In the genomic region with DNA sequence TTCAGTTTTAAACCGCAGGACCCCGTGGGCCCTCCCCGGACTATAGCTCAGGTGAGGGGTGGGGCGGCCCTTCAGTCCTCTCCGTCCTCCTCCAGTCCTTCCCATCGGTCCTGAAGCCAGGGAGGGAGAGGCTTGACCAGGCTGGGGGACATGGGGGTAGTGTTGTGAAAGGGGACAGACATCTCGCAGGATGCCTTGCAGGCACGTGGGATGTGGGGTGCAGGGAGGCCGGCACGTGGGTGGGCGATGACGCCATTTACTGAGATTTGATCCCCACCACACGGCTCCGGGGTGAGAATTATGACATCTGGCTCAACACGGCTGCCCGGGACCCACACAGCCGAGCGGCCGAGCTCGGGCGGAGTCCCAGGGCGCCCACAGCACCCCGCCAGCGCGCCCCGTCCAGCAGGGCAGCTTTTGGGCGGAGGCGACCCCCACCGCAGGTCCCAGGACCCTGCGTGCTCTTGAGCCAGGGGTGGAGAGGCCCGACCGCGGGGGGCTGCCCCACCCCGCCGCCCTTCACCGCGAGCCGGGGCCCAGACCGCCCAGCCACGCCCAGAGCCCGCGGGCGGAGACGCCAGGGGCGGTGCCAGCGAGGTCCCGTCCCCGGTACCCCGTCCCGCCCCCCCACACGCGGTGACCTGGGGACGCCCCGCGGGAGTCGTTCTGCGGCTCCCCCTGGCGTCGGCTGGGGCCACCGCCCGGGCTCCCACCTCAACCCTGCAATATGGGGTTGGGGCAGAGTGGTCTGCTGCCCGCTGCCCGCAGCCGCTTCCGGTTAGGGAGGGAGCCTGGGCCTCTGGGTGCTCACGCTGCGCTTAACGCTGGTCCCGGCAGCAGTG, we compare ENCODE assay signal across 8 cellular contexts. TPM values are rescaled to one million over a fixed set of nuclear protein-coding genes. Genes with fewer than 3 reads are reported as not detected.
DNase-seq lines count a peak whose midpoint lies in the region; ATAC-seq lines count a peak whose summit lies in the region.

No MANE protein-coding gene starts in this region.

- peaks cover 3% of the 10 kb centered on the region for H3K27me3 Mint-ChIP-seq in activated CD4-positive, alpha-beta T cell treated with anti-CD3 and anti-CD28 coated beads, Interleukin-2, amount 10 ng/mL, durations not matched to agents 24 days and 14 days
- peaks cover 12% of the 10 kb centered on the region for H3K27me3 Mint-ChIP-seq in stimulated activated memory B cell treated with anti-CD40 and anti-IgM and Interleukin-4, amounts not matched to agents 10 μg/mL and 1 μg/mL and 100 μg/mL, for 72 hours

- H3K27me3 ChIP-seq in ectodermal cell (ENCODE audit: control insufficient read depth, insufficient read depth, low read length, poor library complexity, severe bottlenecking) (peaks cover 18% of the 10 kb centered on the region), mucosa of stomach (ENCODE audit: control insufficient read depth, insufficient read depth, low read length) (peaks cover 14% of the 10 kb centered on the region)

- H3K4me3 ChIP-seq in ectodermal cell (ENCODE audit: insufficient read depth, low read depth, low read length) (peak overlapping the region; percentile 20), mucosa of stomach (ENCODE audit: low read length) (no peak overlapping the region)

- 18 to 20% methylated on average over 69 of the region's 69 CpGs for whole genome bisulfite sequencing in ectodermal cell, 2 experiments

- intact Hi-C loops in Right ventricle myocardium inferior (cut with DNase I), result no loop called here
- intact Hi-C loops in cardiac septum (cut with DNase I), result no loop called here
- intact Hi-C loops in activated CD4-positive, alpha-beta T cell treated with anti-CD3 and anti-CD28 coated beads, Interleukin-2, amount 10 ng/mL, durations not matched to agents 24 days and 14 days (cut with micrococcal nuclease), result loop anchor here (1.0 to 2.0 kb wide), 2 partner anchors 13 to 16 kb away; no protein-coding TSS in a partner anchor

- peaks cover 3% of the 10 kb centered on the region for H3K4me1 Mint-ChIP-seq in activated CD4-positive, alpha-beta T cell treated with anti-CD3 and anti-CD28 coated beads, Interleukin-2, amount 10 ng/mL, durations not matched to agents 24 days and 14 days
- H3K4me1 Mint-ChIP-seq in stimulated activated memory B cell treated with anti-CD40 and anti-IgM and Interleukin-4, amounts not matched to agents 10 μg/mL and 1 μg/mL and 100 μg/mL, for 72 hours, result peaks cover 35% of the 10 kb centered on the region

- peak overlapping the region; percentile 59 for H3K4me3 Mint-ChIP-seq in activated CD4-positive, alpha-beta T cell treated with anti-CD3 and anti-CD28 coated beads, Interleukin-2, amount 10 ng/mL, durations not matched to agents 24 days and 14 days
- H3K4me3 Mint-ChIP-seq in stimulated activated memory B cell treated with anti-CD40 and anti-IgM and Interleukin-4, amounts not matched to agents 10 μg/mL and 1 μg/mL and 100 μg/mL, for 72 hours, result peak overlapping the region; percentile 67

- no peaks in the 10 kb centered on the region for H3K36me3 ChIP-seq in ectodermal cell (ENCODE audit: control insufficient read depth, insufficient read depth, low read length)
- no peaks in the 10 kb centered on the region for H3K36me3 ChIP-seq in mucosa of stomach (ENCODE audit: control insufficient read depth, insufficient read depth, low read length)

- peaks cover 8% of the 10 kb centered on the region for H3K4me1 ChIP-seq in ectodermal cell (ENCODE audit: control insufficient read depth, insufficient read depth, low read length)
- peaks cover 32% of the 10 kb centered on the region for H3K4me1 ChIP-seq in mucosa of stomach (ENCODE audit: control insufficient read depth, insufficient read depth, low read length)

- H3K9me3 ChIP-seq in ectodermal cell (ENCODE audit: control insufficient read depth, low read length) (no peaks in the 10 kb centered on the region), mucosa of stomach (ENCODE audit: control insufficient read depth, low read length) (no peaks in the 10 kb centered on the region)

- H3K27ac Mint-ChIP-seq in activated CD4-positive, alpha-beta T cell treated with anti-CD3 and anti-CD28 coated beads, Interleukin-2, amount 10 ng/mL, durations not matched to agents 24 days and 14 days, result no peak overlapping the region
- H3K27ac Mint-ChIP-seq in stimulated activated memory B cell treated with anti-CD40 and anti-IgM and Interleukin-4, amounts not matched to agents 10 μg/mL and 1 μg/mL and 100 μg/mL, for 72 hours, result no peak overlapping the region

- no peak overlapping the region for H3K27ac ChIP-seq in ectodermal cell (ENCODE audit: insufficient read depth, low read depth, low read length, poor library complexity, severe bottlenecking)

- peak overlapping the region; percentile 52 for H3K9ac ChIP-seq in mucosa of stomach (ENCODE audit: low read length)

- peak; percentile 72 for ATAC-seq in Right ventricle myocardium inferior
- ATAC-seq in stimulated activated memory B cell treated with anti-CD40 and anti-IgM and Interleukin-4, amounts not matched to agents 10 μg/mL and 1 μg/mL and 100 μg/mL, for 72 hours, result peak; percentile 79

- H3K9me3 Mint-ChIP-seq in activated CD4-positive, alpha-beta T cell treated with anti-CD3 and anti-CD28 coated beads, Interleukin-2, amount 10 ng/mL, durations not matched to agents 24 days and 14 days, result no peaks in the 10 kb centered on the region
- no peaks in the 10 kb centered on the region for H3K9me3 Mint-ChIP-seq in stimulated activated memory B cell treated with anti-CD40 and anti-IgM and Interleukin-4, amounts not matched to agents 10 μg/mL and 1 μg/mL and 100 μg/mL, for 72 hours

- DNase-seq in Right ventricle myocardium inferior (ENCODE audit: missing footprints), result peak; percentile 80
- DNase-seq in cardiac septum (ENCODE audit: low spot score), result no peak
- DNase-seq in Kasumi-1 (lab: John Stamatoyannopoulos, UW), result peak; percentile 29 to 37
- peak; percentile 91 for DNase-seq in activated CD4-positive, alpha-beta T cell treated with anti-CD3 and anti-CD28 coated beads, Interleukin-2, amount 10 ng/mL, durations not matched to agents 24 days and 14 days
- no peak for DNase-seq in mesenteric fat pad (ENCODE audit: low spot score)

- no peaks in the 10 kb centered on the region for H3K36me3 Mint-ChIP-seq in activated CD4-positive, alpha-beta T cell treated with anti-CD3 and anti-CD28 coated beads, Interleukin-2, amount 10 ng/mL, durations not matched to agents 24 days and 14 days (ENCODE audit: low read depth)
- H3K36me3 Mint-ChIP-seq in stimulated activated memory B cell treated with anti-CD40 and anti-IgM and Interleukin-4, amounts not matched to agents 10 μg/mL and 1 μg/mL and 100 μg/mL, for 72 hours, result no peaks in the 10 kb centered on the region

RNA-seq across cellular contexts. Expression of a gene that starts 3.3 kb away (rescaled TPM):
- total RNA-seq in Right ventricle myocardium inferior (1.2 TPM), cardiac septum (0.46 TPM), mesenteric fat pad (2.0 TPM)
- not detected in 2 replicates for total RNA-seq in activated CD4-positive, alpha-beta T cell treated with anti-CD3 and anti-CD28 coated beads, Interleukin-2, amount 10 ng/mL, durations not matched to agents 24 days and 14 days
- not detected for polyA plus RNA-seq in ectodermal cell (2013, experiment 1 of 4)
- not detected for polyA plus RNA-seq in ectodermal cell (2013, experiment 2 of 4)
- polyA plus RNA-seq in ectodermal cell (2013, experiment 3 of 4), result not detected
- not detected for polyA plus RNA-seq in ectodermal cell (2013, experiment 4 of 4)

RNA-seq across cellular contexts. Expression of a gene that starts 7.3 kb away (rescaled TPM):
- total RNA-seq in Right ventricle myocardium inferior (not detected), cardiac septum (not detected), mesenteric fat pad (3.1 TPM)
- total RNA-seq in activated CD4-positive, alpha-beta T cell treated with anti-CD3 and anti-CD28 coated beads, Interleukin-2, amount 10 ng/mL, durations not matched to agents 24 days and 14 days, result not detected in 2 replicates
- not detected for polyA plus RNA-seq in ectodermal cell (2013, experiment 1 of 4)
- not detected for polyA plus RNA-seq in ectodermal cell (2013, experiment 2 of 4)
- not detected for polyA plus RNA-seq in ectodermal cell (2013, experiment 3 of 4)
- not detected for polyA plus RNA-seq in ectodermal cell (2013, experiment 4 of 4)

RNA-seq across cellular contexts. Expression of a gene that starts 32.0 kb away (rescaled TPM):
- total RNA-seq in Right ventricle myocardium inferior, result 56.5 TPM
- 31.3 TPM for total RNA-seq in cardiac septum
- 0.37 and 0.50 TPM in 2 replicates for total RNA-seq in activated CD4-positive, alpha-beta T cell treated with anti-CD3 and anti-CD28 coated beads, Interleukin-2, amount 10 ng/mL, durations not matched to agents 24 days and 14 days
- polyA plus RNA-seq in ectodermal cell (2013, experiment 1 of 4), result 22.5 TPM
- polyA plus RNA-seq in ectodermal cell (2013, experiment 2 of 4), result 22.1 TPM
- 21.7 TPM for polyA plus RNA-seq in ectodermal cell (2013, experiment 3 of 4)
- polyA plus RNA-seq in ectodermal cell (2013, experiment 4 of 4), result 20.7 TPM
- total RNA-seq in mesenteric fat pad, result 211 TPM

RNA-seq across cellular contexts. Expression of a gene that starts 33.9 kb away (rescaled TPM):
- 68.9 TPM for total RNA-seq in Right ventricle myocardium inferior
- 81.8 TPM for total RNA-seq in cardiac septum
- total RNA-seq in activated CD4-positive, alpha-beta T cell treated with anti-CD3 and anti-CD28 coated beads, Interleukin-2, amount 10 ng/mL, durations not matched to agents 24 days and 14 days, result 1.5 and 1.7 TPM in 2 replicates
- polyA plus RNA-seq in ectodermal cell (2013, experiment 1 of 4), result 93.2 TPM
- 92.6 TPM for polyA plus RNA-seq in ectodermal cell (2013, experiment 2 of 4)
- 65.3 TPM for polyA plus RNA-seq in ectodermal cell (2013, experiment 3 of 4)
- polyA plus RNA-seq in ectodermal cell (2013, experiment 4 of 4), result 77.2 TPM
- total RNA-seq in mesenteric fat pad, result 99.6 TPM

Comparison
In these comparisons a context has a peak if more than half of its experiments do, and no peak if none do; other contexts are left out.
1. DNase-seq: peak in Right ventricle myocardium inferior (single experiment), Kasumi-1 (2 of 2) and activated CD4-positive, alpha-beta T cell treated with anti-CD3 and anti-CD28 coated beads, Interleukin-2, amount 10 ng/mL, durations not matched to agents 24 days and 14 days (single experiment); none in cardiac septum (single experiment) and mesenteric fat pad (single experiment).
2. RNA of a gene that starts 32.0 kb away (total RNA-seq): 211 TPM in mesenteric fat pad (single experiment), 56.5 TPM in Right ventricle myocardium inferior (single experiment) and 31.3 TPM in cardiac septum (single experiment); 0.37 to 0.50 TPM in activated CD4-positive, alpha-beta T cell treated with anti-CD3 and anti-CD28 coated beads, Interleukin-2, amount 10 ng/mL, durations not matched to agents 24 days and 14 days; every median in the first group is over 10 times any median in the second.